20 cellular contexts compared by ENCODE assay signal in genomic region chr10:14365231-14365744, GRCh38. TPM values are rescaled to one million over a fixed set of nuclear protein-coding genes. Genes with fewer than 3 reads are reported as not detected.
A peak's percentile ranks its signal among the peaks of the same experiment; 100 is the strongest.
DNase-seq lines count a peak whose midpoint lies in the region; TF ChIP-seq lines count a peak whose summit lies in the region.
"Had no signal": no experiment of that assay in that cellular context is flagged by ENCODE, and none has a peak within 500 bp of the region (broad histone marks: within the 10 kb centered on the region; RNA-seq: fewer than 3 reads in every experiment).

No MANE protein-coding gene starts in this region.

- H3K36me3 ChIP-seq in ascending aorta, result no peaks in the 10 kb centered on the region
- H3K36me3 ChIP-seq: BLaER1 treated with 17β-estradiol and CSF1 and Interleukin-3, amounts not matched to agents 10 nM and 100 nM had no signal

- no peak for TF ChIP-seq CTCF in ascending aorta (IDR thresholded peaks at IDR 0.05)

- H3K9me3 ChIP-seq in ascending aorta, result no peaks in the 10 kb centered on the region
- H3K9me3 ChIP-seq: BLaER1 treated with 17β-estradiol and CSF1 and Interleukin-3, amounts not matched to agents 10 nM and 100 nM had no signal

- intact Hi-C loops in ascending aorta (cut with DNase I), result no loop called here

- no peak overlapping the region for H3K27ac ChIP-seq in ascending aorta
- H3K27ac ChIP-seq: BLaER1 treated with 17β-estradiol and CSF1 and Interleukin-3, amounts not matched to agents 10 nM and 100 nM; GM23248; KMS-11 had no signal

- DNase-seq in NCI-H2081 (lab: John Stamatoyannopoulos, UW) (peak; percentile 7 to 57), NCI-H2081 treated with DMSO at 0.1 percent for 48 hours (lab: John Stamatoyannopoulos, UW) (no peak), NCI-H526 (lab: John Stamatoyannopoulos, UW) (peak; percentile 63 to 80), dermis microvascular lymphatic vessel endothelial cell (ENCODE audit: low read depth in 2 of 2) (peak; percentile 29 to 59), T-helper 9 cell (no peak), ascending aorta (ENCODE audit: low spot score in 2 of 2) (no peak), amniotic stem cell (lab: John Stamatoyannopoulos, UW) (no peak)
- DNase-seq in stimulated activated CD4-positive, alpha-beta T cell treated with anti-CD3 and anti-CD28 coated beads, Interleukin-1b, Interleukin-23, amount 100 ng/mL, for 48 hours, result no peak
- DNase-seq: 8988T; CD4-positive, alpha-beta memory T cell; DMS153; GM23248; H9; HFFc6; MV-4-11; NCI-H187; Right ventricle myocardium superior had no signal

- no peaks in the 10 kb centered on the region for H3K27me3 ChIP-seq in ascending aorta
- H3K27me3 ChIP-seq: BLaER1 treated with 17β-estradiol and CSF1 and Interleukin-3, amounts not matched to agents 10 nM and 100 nM had no signal

- H3K4me1 ChIP-seq in ascending aorta, result no peaks in the 10 kb centered on the region
- H3K4me1 ChIP-seq: BLaER1 treated with 17β-estradiol and CSF1 and Interleukin-3, amounts not matched to agents 10 nM and 100 nM had no signal

- no peak overlapping the region for H3K4me3 ChIP-seq in ascending aorta
- H3K4me3 ChIP-seq: BLaER1 treated with 17β-estradiol and CSF1 and Interleukin-3, amounts not matched to agents 10 nM and 100 nM; GM12878; GM23248 had no signal

RNA-seq across cellular contexts. Expression of gene FRMD4A, which starts 34.6 kb away (rescaled TPM):
- total RNA-seq in dermis microvascular lymphatic vessel endothelial cell (16.3 and 19.0 TPM in 2 replicates), ascending aorta (108 TPM)

Comparison
In these comparisons a context has a peak if more than half of its experiments do, and no peak if none do; other contexts are left out.
1. DNase-seq: peak in NCI-H2081 (2 of 2), NCI-H526 (2 of 2) and dermis microvascular lymphatic vessel endothelial cell (2 of 2); none in NCI-H2081 treated with DMSO at 0.1 percent for 48 hours (single experiment), T-helper 9 cell (single experiment), ascending aorta (0 of 2), amniotic stem cell (single experiment) and stimulated activated CD4-positive, alpha-beta T cell treated with anti-CD3 and anti-CD28 coated beads, Interleukin-1b, Interleukin-23, amount 100 ng/mL, for 48 hours (single experiment).